In the genomic region with DNA sequence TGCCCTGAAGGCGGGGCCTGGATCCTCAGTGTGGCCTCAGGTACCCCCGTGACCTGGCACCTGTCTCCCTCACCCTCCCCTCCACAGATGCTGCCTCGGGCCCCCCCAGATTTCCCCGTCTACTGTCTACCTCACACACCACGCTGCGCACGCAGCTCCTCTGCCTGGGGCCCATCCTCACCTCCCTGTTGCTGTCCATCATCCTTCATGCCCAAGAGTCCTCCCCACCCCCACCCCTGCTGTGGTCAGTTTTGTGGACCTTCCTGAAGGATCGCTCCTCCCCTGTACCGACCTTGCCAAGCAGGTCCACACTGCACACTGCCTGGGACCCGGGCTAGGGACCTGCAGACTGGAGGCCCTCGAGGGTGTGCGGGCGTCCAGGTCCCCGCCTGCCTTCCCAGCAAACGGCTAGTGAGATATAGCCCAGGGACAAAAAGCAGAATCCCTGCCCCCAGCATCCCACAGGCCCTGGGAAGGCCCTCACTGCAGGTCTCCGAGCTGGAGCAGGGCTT, we compare ENCODE assay signal across 23 cellular contexts.
DNase-seq lines count a peak whose midpoint lies in the region; ATAC-seq and TF ChIP-seq lines count a peak whose summit lies in the region.
"Had no signal": no experiment of that assay in that cellular context is flagged by ENCODE, and none has a peak within 500 bp of the region (broad histone marks: within the 10 kb centered on the region; RNA-seq: fewer than 3 reads in every experiment).

No MANE protein-coding gene starts in this region.

- no peaks in the 10 kb centered on the region for H3K79me2 ChIP-seq in SK-N-SH (ENCODE audit: insufficient read depth)
- H3K79me2 ChIP-seq: parathyroid adenoma had no signal

- no peak overlapping the region for H3K4me2 ChIP-seq in SK-N-SH
- H3K4me2 ChIP-seq: GM23338, KMS-11 had no signal

- intact Hi-C loops in gastrocnemius medialis (cut with DNase I; ENCODE audit: low total_unique reads), result loop anchor here (10.0 kb wide), 1 partner anchor 699 kb away; no protein-coding TSS in a partner anchor
- intact Hi-C loops in uterus (cut with DNase I; ENCODE audit: low total_unique reads), result loop anchor here (10.0 kb wide), 1 partner anchor 111 kb away; no protein-coding TSS in a partner anchor

- H3K9me3 ChIP-seq in SK-N-SH (no peaks in the 10 kb centered on the region), gastrocnemius medialis (no peaks in the 10 kb centered on the region), uterus (no peaks in the 10 kb centered on the region), BE2C (no peaks in the 10 kb centered on the region)
- H3K9me3 ChIP-seq: heart left ventricle had no signal

- no peak overlapping the region for H3K4me3 ChIP-seq in SK-N-SH (ENCODE audit: low read depth in 2 of 2, low read length in 1 of 2)
- H3K4me3 ChIP-seq in gastrocnemius medialis, result no peak overlapping the region
- H3K4me3 ChIP-seq in uterus, result no peak overlapping the region
- no peak overlapping the region for H3K4me3 ChIP-seq in BE2C (ENCODE audit: low read depth, low read length)
- H3K4me3 ChIP-seq: GM23338, heart left ventricle, smooth muscle cell had no signal

- CTCF ChIA-PET in SK-N-SH (lab: Yijun Ruan, JAX), result no interaction called here

- no peaks in the 10 kb centered on the region for H3F3A ChIP-seq in SK-N-SH (replicated peaks; ENCODE audit: insufficient read depth)

- TF ChIP-seq POLR2A in gastrocnemius medialis (IDR thresholded peaks at IDR 0.05) (no peak), uterus (IDR thresholded peaks at IDR 0.05) (no peak)

- ATAC-seq in SK-N-SH treated with all-trans-retinoic acid at 6 μM for 48 hours, result no peak
- ATAC-seq in gastrocnemius medialis, result no peak
- ATAC-seq: heart left ventricle, Right ventricle myocardium inferior, T-cell had no signal

- TF ChIP-seq EP300 in SK-N-SH (IDR thresholded peaks at IDR 0.05; ENCODE audit: borderline replicate concordance in 1 of 2, low read depth in 1 of 2, low read length in 1 of 2), result no peak

- TF ChIP-seq RAD21 in SK-N-SH (IDR thresholded peaks at IDR 0.05; ENCODE audit: low read length), result no peak

- H3K36me3 ChIP-seq in SK-N-SH (replicated peaks in 1 of 2; ENCODE audit: control insufficient read depth in 1 of 2, insufficient read depth in 2 of 2, low read length in 1 of 2), result no peaks in the 10 kb centered on the region
- no peaks in the 10 kb centered on the region for H3K36me3 ChIP-seq in gastrocnemius medialis
- no peaks in the 10 kb centered on the region for H3K36me3 ChIP-seq in uterus
- no peaks in the 10 kb centered on the region for H3K36me3 ChIP-seq in BE2C
- H3K36me3 ChIP-seq: heart left ventricle had no signal

- POLR2A ChIA-PET in SK-N-SH (lab: Yijun Ruan, JAX), result no interaction called here

- TF ChIP-seq CTCF in SK-N-SH (IDR thresholded peaks at IDR 0.05) (no peak), gastrocnemius medialis (IDR thresholded peaks at IDR 0.05 in 4 of 5, conservative IDR thresholded peaks at IDR 0.05 in 1 of 5) (no peak), uterus (IDR thresholded peaks at IDR 0.05) (no peak), BE2C (IDR thresholded peaks at IDR 0.05; ENCODE audit: low read depth, low read length) (no peak)

- no peak overlapping the region for H2AFZ ChIP-seq in SK-N-SH (ENCODE audit: low read depth)
- H2AFZ ChIP-seq: parathyroid adenoma had no signal

- no peaks in the 10 kb centered on the region for H4K20me1 ChIP-seq in SK-N-SH (ENCODE audit: insufficient read depth)

- in situ Hi-C loops in gastrocnemius medialis (cut with MboI; ENCODE audit: low sequenced_read_pairs in 4 of 4), result no loop called here

- WGBS in SK-N-SH (ENCODE audit: low lambda C conversion rate), result 60% methylated on average over 16 of the region's 16 CpGs

- no peak overlapping the region for H3K9ac ChIP-seq in SK-N-SH
- H3K9ac ChIP-seq: KMS-11, parathyroid adenoma had no signal

- H3K27me3 ChIP-seq in SK-N-SH (ENCODE audit: insufficient read depth) (no peaks in the 10 kb centered on the region), gastrocnemius medialis (peaks cover 4 to 13% (median 7%) of the 10 kb centered on the region in 3 donors), uterus (no peaks in the 10 kb centered on the region), BE2C (no peaks in the 10 kb centered on the region)

- peak; percentile 32 for DNase-seq in SK-N-SH
- peak; percentile 83 for DNase-seq in mesenteric fat pad (ENCODE audit: low spot score)
- no peak for DNase-seq in gastrocnemius medialis
- DNase-seq in uterus, result no peak
- DNase-seq in BE2C, result no peak
- no peak for DNase-seq in NCI-H187 treated with DMSO at 0.1 percent for 48 hours (lab: John Stamatoyannopoulos, UW)
- no peak for DNase-seq in pons (ENCODE audit: low spot score)
- DNase-seq: activated CD4-positive, alpha-beta T cell treated with anti-CD3 and anti-CD28 coated beads, Interleukin-2, amount 50 U/mL, for 4 hours; activated naive CD4-positive, alpha-beta T cell; activated T-cell treated with anti-CD3 and anti-CD28 coated beads, Interleukin-2, amount 50 U/mL, for 1 hour; Calu3; effector CD8-positive, alpha-beta T cell; heart left ventricle; NCI-H2081 treated with DMSO at 0.1 percent for 48 hours; stimulated activated CD4-positive, alpha-beta T cell treated with anti-CD3 and anti-CD28 coated beads, Interleukin-4, amount 100 ng/mL, for 4 hours; T-cell had no signal

- H3K27ac ChIP-seq in SK-N-SH (ENCODE audit: low read depth in 2 of 2, low read length in 1 of 2) (no peak overlapping the region), gastrocnemius medialis (peak overlapping the region; percentile 49 to 76 (median 71)), uterus (peak overlapping the region; percentile 88 to 95)
- H3K27ac ChIP-seq: 22Rv1, KMS-11, parathyroid adenoma had no signal

- no peaks in the 10 kb centered on the region for H3K9me2 ChIP-seq in SK-N-SH

- H3K4me1 ChIP-seq in SK-N-SH (ENCODE audit: control insufficient read depth in 1 of 2, insufficient read depth in 2 of 2, low read depth in 1 of 2, low read length in 1 of 2), result peaks cover 0 to 9% of the 10 kb centered on the region in 2 experiments; a peak in 1 of 4 replicates
- H3K4me1 ChIP-seq in gastrocnemius medialis, result peaks cover 0 to 3% of the 10 kb centered on the region in 2 donors
- peaks cover 21 to 24% of the 10 kb centered on the region in 2 donors for H3K4me1 ChIP-seq in uterus
- H3K4me1 ChIP-seq in BE2C, result no peaks in the 10 kb centered on the region; the same call in 1 of the 2 replicates
- H3K4me1 ChIP-seq: parathyroid adenoma had no signal

TF ChIP-seq in SK-N-SH, 30 proteins besides CTCF, POLR2A, EP300 and RAD21 (continues in another document):
- TF ChIP-seq, protein P1, sequence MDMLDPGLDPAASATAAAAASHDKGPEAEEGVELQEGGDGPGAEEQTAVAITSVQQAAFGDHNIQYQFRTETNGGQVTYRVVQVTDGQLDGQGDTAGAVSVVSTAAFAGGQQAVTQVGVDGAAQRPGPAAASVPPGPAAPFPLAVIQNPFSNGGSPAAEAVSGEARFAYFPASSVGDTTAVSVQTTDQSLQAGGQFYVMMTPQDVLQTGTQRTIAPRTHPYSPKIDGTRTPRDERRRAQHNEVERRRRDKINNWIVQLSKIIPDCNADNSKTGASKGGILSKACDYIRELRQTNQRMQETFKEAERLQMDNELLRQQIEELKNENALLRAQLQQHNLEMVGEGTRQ (IDR thresholded peaks at IDR 0.05; ENCODE audit: borderline replicate concordance, low read depth, low read length), result no peak
- TF ChIP-seq GABPA (IDR thresholded peaks at IDR 0.05; ENCODE audit: low read depth) (no peak), RCOR1 (IDR thresholded peaks at IDR 0.05; ENCODE audit: low read length) (no peak), FOXM1 (IDR thresholded peaks at IDR 0.05; ENCODE audit: low read depth) (no peak), RFX5 (IDR thresholded peaks at IDR 0.05; ENCODE audit: low read length) (no peak), TEAD4 (IDR thresholded peaks at IDR 0.05; ENCODE audit: borderline replicate concordance, insufficient read depth) (no peak)

TF ChIP-seq in SK-N-SH treated with all-trans-retinoic acid at 6 μM for 48 hours, 23 proteins besides CTCF, POLR2A, EP300 and RAD21:
- TF ChIP-seq GLIS3 (CRISPR knock-in tag; IDR thresholded peaks at IDR 0.05) (no peak), ZNF70 (CRISPR knock-in tag; IDR thresholded peaks at IDR 0.05) (no peak)
- TF ChIP-seq, protein P2, sequence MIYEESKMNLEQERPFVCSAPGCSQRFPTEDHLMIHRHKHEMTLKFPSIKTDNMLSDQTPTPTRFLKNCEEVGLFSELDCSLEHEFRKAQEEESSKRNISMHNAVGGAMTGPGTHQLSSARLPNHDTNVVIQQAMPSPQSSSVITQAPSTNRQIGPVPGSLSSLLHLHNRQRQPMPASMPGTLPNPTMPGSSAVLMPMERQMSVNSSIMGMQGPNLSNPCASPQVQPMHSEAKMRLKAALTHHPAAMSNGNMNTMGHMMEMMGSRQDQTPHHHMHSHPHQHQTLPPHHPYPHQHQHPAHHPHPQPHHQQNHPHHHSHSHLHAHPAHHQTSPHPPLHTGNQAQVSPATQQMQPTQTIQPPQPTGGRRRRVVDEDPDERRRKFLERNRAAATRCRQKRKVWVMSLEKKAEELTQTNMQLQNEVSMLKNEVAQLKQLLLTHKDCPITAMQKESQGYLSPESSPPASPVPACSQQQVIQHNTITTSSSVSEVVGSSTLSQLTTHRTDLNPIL (CRISPR knock-in tag; IDR thresholded peaks at IDR 0.05; ENCODE audit: low read depth), result no peak

Comparison
In these comparisons a context has a peak if more than half of its experiments do, and no peak if none do; other contexts are left out.
1. DNase-seq: peak in SK-N-SH (single experiment) and mesenteric fat pad (single experiment); none in gastrocnemius medialis (0 of 2), uterus (0 of 2), BE2C (single experiment), NCI-H187 treated with DMSO at 0.1 percent for 48 hours (single experiment) and pons (single experiment).
2. H3K27ac ChIP-seq: peak in gastrocnemius medialis (4 of 4) and uterus (2 of 2); none in SK-N-SH (0 of 2).